1 cellular context compared by ENCODE assay signal in the genomic region with DNA sequence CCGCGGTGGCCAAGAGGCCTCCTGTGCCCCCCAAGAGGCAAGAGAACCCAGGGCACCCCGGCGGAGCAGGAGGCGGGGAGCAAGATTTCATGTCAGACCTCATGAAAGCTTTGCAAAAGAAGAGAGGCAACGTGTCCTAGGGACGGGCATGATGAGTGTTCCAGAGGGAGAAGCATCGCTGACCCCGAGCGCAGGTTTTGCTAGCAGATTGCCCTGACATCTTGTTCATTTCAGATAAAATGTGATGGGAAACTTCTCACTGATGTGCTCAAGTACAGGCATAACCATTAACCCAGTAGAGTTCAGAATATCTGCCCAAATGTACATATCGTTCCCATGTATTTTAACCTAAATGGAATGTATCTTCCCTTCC.
TF ChIP-seq lines count a peak whose summit lies in the region.

No MANE protein-coding gene starts in this region.

TF ChIP-seq in GM23338, 12 proteins besides CTCF, POLR2A, EP300 and RAD21 (continued from another document):
- TF ChIP-seq, protein P1, sequence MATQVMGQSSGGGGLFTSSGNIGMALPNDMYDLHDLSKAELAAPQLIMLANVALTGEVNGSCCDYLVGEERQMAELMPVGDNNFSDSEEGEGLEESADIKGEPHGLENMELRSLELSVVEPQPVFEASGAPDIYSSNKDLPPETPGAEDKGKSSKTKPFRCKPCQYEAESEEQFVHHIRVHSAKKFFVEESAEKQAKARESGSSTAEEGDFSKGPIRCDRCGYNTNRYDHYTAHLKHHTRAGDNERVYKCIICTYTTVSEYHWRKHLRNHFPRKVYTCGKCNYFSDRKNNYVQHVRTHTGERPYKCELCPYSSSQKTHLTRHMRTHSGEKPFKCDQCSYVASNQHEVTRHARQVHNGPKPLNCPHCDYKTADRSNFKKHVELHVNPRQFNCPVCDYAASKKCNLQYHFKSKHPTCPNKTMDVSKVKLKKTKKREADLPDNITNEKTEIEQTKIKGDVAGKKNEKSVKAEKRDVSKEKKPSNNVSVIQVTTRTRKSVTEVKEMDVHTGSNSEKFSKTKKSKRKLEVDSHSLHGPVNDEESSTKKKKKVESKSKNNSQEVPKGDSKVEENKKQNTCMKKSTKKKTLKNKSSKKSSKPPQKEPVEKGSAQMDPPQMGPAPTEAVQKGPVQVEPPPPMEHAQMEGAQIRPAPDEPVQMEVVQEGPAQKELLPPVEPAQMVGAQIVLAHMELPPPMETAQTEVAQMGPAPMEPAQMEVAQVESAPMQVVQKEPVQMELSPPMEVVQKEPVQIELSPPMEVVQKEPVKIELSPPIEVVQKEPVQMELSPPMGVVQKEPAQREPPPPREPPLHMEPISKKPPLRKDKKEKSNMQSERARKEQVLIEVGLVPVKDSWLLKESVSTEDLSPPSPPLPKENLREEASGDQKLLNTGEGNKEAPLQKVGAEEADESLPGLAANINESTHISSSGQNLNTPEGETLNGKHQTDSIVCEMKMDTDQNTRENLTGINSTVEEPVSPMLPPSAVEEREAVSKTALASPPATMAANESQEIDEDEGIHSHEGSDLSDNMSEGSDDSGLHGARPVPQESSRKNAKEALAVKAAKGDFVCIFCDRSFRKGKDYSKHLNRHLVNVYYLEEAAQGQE (IDR thresholded peaks at IDR 0.05; ENCODE audit: unreplicated experiment): no peak
- TF ChIP-seq ZNF114 (CRISPR knock-in tag; IDR thresholded peaks at IDR 0.05) (no peak), NANOG (IDR thresholded peaks at IDR 0.05; ENCODE audit: borderline replicate concordance) (no peak), JUNB (IDR thresholded peaks at IDR 0.05; ENCODE audit: unreplicated experiment) (no peak), EZH2phosphoT487 (IDR thresholded peaks at IDR 0.05; ENCODE audit: unreplicated experiment) (no peak), ZNF331 (CRISPR knock-in tag; IDR thresholded peaks at IDR 0.05; ENCODE audit: low read depth) (no peak)
